Comparison of ENCODE assay signal across 21 cellular contexts in genomic region chr12:58547217-58547616, GRCh38.
DNase-seq lines count a peak whose midpoint lies in the region; ATAC-seq, FAIRE-seq and TF ChIP-seq lines count a peak whose summit lies in the region.
"Had no signal": no experiment of that assay in that cellular context is flagged by ENCODE, and none has a peak within 500 bp of the region (broad histone marks: within the 10 kb centered on the region; RNA-seq: fewer than 3 reads in every experiment).

No MANE protein-coding gene starts in this region.

- no peak overlapping the region for H3K9ac ChIP-seq in liver (ENCODE audit: low read depth in 1 of 2, low read length in 2 of 2)
- H3K9ac ChIP-seq: BLaER1 had no signal

- H3K4me3 ChIP-seq in liver (ENCODE audit: low read depth in 1 of 3, low read length in 3 of 3), result no peak overlapping the region
- H3K4me3 ChIP-seq in pancreas, result no peak overlapping the region
- H3K4me3 ChIP-seq: BLaER1, HAP-1 had no signal

- no peaks in the 10 kb centered on the region for H3K27me3 Mint-ChIP-seq in endothelial cell (ENCODE audit: unreplicated experiment)
- H3K27me3 Mint-ChIP-seq: B cell had no signal

- H3K36me3 Mint-ChIP-seq in endothelial cell (ENCODE audit: low read depth, unreplicated experiment), result no peaks in the 10 kb centered on the region
- H3K36me3 Mint-ChIP-seq: CD4-positive, CD25-positive, alpha-beta regulatory T cell; CD8-positive, alpha-beta T cell had no signal

- TF ChIP-seq RAD21 in liver (IDR thresholded peaks at IDR 0.05), result peak in 1 of 2 donors; percentile 21

- H3K27ac ChIP-seq in liver (ENCODE audit: low read depth in 1 of 2, low read length in 2 of 2) (no peak overlapping the region), pancreas (no peak overlapping the region)
- H3K27ac ChIP-seq: BLaER1, C4-2B had no signal

- FAIRE-seq in islet of Langerhans (lab: Jason Lieb, UNC) (peak; percentile 84), pancreas (lab: Jason Lieb, UNC) (peak; percentile 13)
- FAIRE-seq: A204.1, G401.6, GM12892, H54 had no signal

- no peaks in the 10 kb centered on the region for H3K4me1 Mint-ChIP-seq in endothelial cell (ENCODE audit: unreplicated experiment)
- H3K4me1 Mint-ChIP-seq: B cell; CD4-positive, CD25-positive, alpha-beta regulatory T cell had no signal

- H3K27me3 ChIP-seq in liver (ENCODE audit: control insufficient read depth in 4 of 4, insufficient read depth in 4 of 4, low read length in 3 of 4) (no peaks in the 10 kb centered on the region), pancreas (no peaks in the 10 kb centered on the region)
- H3K27me3 ChIP-seq: BLaER1 had no signal

- peaks cover 0 to 9% (median 1%) of the 10 kb centered on the region in 4 donors for H3K4me1 ChIP-seq in liver (ENCODE audit: control insufficient read depth in 4 of 4, insufficient read depth in 4 of 4, low read length in 3 of 4)
- H3K4me1 ChIP-seq in pancreas, result peaks cover 0 to 8% (median 0%) of the 10 kb centered on the region in 3 donors
- H3K4me1 ChIP-seq: BLaER1, HAP-1 had no signal

- H3K27ac Mint-ChIP-seq in endothelial cell (ENCODE audit: unreplicated experiment), result no peak overlapping the region
- H3K27ac Mint-ChIP-seq: B cell; CD4-positive, CD25-positive, alpha-beta regulatory T cell; CD8-positive, alpha-beta T cell; HFFc6 had no signal

- intact Hi-C loops in pancreas (cut with DNase I), result no loop called here

- DNase-seq in pancreas, result no peak
- DNase-seq in hypothalamus (lab: John Stamatoyannopoulos, UW), result no peak
- DNase-seq in endothelial cell (ENCODE audit: low spot score), result no peak
- no peak for DNase-seq in A172 (ENCODE audit: low spot score)
- DNase-seq: Caco-2; CD4-positive, CD25-positive, alpha-beta regulatory T cell; CD8-positive, alpha-beta T cell; DMS153; DND-41; GOT3; HFFc6 had no signal

- H3K9me3 ChIP-seq in liver (ENCODE audit: control insufficient read depth in 4 of 4, low read length in 3 of 4) (no peaks in the 10 kb centered on the region), pancreas (no peaks in the 10 kb centered on the region)
- H3K9me3 ChIP-seq: BLaER1, Caco-2, HAP-1 had no signal

- H3K9me3 Mint-ChIP-seq in endothelial cell (ENCODE audit: unreplicated experiment), result no peaks in the 10 kb centered on the region
- H3K9me3 Mint-ChIP-seq: CD8-positive, alpha-beta T cell; HFFc6 had no signal

- no peak overlapping the region for H3K4me3 Mint-ChIP-seq in endothelial cell (ENCODE audit: unreplicated experiment)
- H3K4me3 Mint-ChIP-seq: B cell; CD4-positive, CD25-positive, alpha-beta regulatory T cell; CD8-positive, alpha-beta T cell; HFFc6 had no signal

- TF ChIP-seq CTCF in liver (IDR thresholded peaks at IDR 0.05; ENCODE audit: low read depth, low read length, missing input control) (no peak), pancreas (IDR thresholded peaks at IDR 0.05) (no peak), endothelial cell (IDR thresholded peaks at IDR 0.05; ENCODE audit: unreplicated experiment) (no peak)

- no peaks in the 10 kb centered on the region for H3K36me3 ChIP-seq in liver (ENCODE audit: control insufficient read depth in 4 of 4, insufficient read depth in 3 of 4, low read depth in 1 of 4, low read length in 3 of 4)
- H3K36me3 ChIP-seq in pancreas, result no peaks in the 10 kb centered on the region
- H3K36me3 ChIP-seq: BLaER1, HAP-1 had no signal

- peak in 3 of 4 donors; percentile 41 to 54 (median 44) for ATAC-seq in pancreas
- ATAC-seq: CD8-positive, alpha-beta T cell had no signal

TF ChIP-seq in liver, 16 proteins besides CTCF, POLR2A, EP300 and RAD21:
- TF ChIP-seq GABPA (IDR thresholded peaks at IDR 0.05 in 1 of 2, conservative IDR thresholded peaks at IDR 0.05 in 1 of 2) (no peak), RXRA (IDR thresholded peaks at IDR 0.05) (no peak), YY1 (IDR thresholded peaks at IDR 0.05) (no peak), MAX (IDR thresholded peaks at IDR 0.05) (no peak), ZBTB33 (IDR thresholded peaks at IDR 0.05) (no peak), NR2F2 (IDR thresholded peaks at IDR 0.05) (no peak), FOXA2 (IDR thresholded peaks at IDR 0.05) (no peak), SP1 (IDR thresholded peaks at IDR 0.05) (peak; percentile 26), FOXA1 (IDR thresholded peaks at IDR 0.05) (no peak), TAF1 (conservative IDR thresholded peaks at IDR 0.05) (no peak), HNF4A (conservative IDR thresholded peaks at IDR 0.05) (peak; percentile 73 to 76), EGR1 (IDR thresholded peaks at IDR 0.05; ENCODE audit: low read depth in 2 of 2) (no peak), ATF3 (IDR thresholded peaks at IDR 0.05) (no peak), JUND (IDR thresholded peaks at IDR 0.05) (no peak), HNF4G (IDR thresholded peaks at IDR 0.05) (peak; percentile 26), REST (IDR thresholded peaks at IDR 0.05) (no peak)
